8 cellular contexts compared by ENCODE assay signal in the genomic region with DNA sequence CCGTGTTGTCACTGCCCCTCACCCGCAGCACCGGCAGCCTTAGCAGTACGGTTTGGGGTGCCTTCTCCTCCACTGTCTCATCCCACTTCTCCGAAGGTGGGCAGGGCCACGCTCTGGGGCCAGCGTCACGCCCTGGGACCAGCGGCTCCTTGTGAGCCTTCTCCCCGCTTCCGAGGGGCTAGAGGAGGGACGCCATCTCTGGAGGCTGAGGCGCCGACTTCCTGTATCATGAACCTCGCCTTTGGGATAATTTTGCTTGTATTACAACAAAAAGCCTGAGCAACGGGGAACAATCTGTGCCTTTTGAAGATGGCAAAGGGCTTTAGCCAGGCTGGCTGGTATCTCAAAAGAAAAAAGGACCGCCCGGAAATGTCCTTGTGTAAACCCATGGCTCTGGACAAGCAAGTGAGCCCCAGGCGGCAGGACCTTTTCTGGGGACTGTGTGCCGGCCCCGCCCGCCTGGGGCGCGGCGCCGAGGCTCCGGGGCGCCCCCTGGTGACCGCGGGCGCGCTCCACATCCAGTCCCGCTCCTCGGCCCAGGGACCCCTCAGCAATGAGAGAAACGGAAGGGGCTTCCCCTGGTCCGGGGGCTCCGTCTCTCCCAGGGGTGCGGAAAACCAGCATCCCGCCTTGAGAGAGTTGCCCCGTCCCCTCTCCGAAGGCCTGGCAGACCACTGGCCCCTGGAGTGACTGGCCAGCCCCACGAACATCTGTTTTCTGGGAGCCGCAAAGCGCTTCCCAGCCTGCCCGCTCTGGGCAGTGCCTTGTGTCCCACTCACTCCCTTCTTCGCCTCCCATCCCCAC. TPM values are rescaled to one million over a fixed set of nuclear protein-coding genes. Genes with fewer than 3 reads are reported as not detected.
DNase-seq lines count a peak whose midpoint lies in the region; ATAC-seq and TF ChIP-seq lines count a peak whose summit lies in the region.

No MANE protein-coding gene starts in this region.

- no peaks in the 10 kb centered on the region for H3K27me3 ChIP-seq in foreskin keratinocyte
- no peaks in the 10 kb centered on the region for H3K27me3 ChIP-seq in thoracic aorta (replicated peaks; ENCODE audit: insufficient read depth)

- H3K27ac ChIP-seq in foreskin keratinocyte, result peak overlapping the region; percentile 51
- peak overlapping the region; percentile 82 to 87 for H3K27ac ChIP-seq in thoracic aorta

- peaks cover 43% of the 10 kb centered on the region for H3K4me1 Mint-ChIP-seq in neural crest cell

- TF ChIP-seq CTCF in foreskin keratinocyte (conservative IDR thresholded peaks at IDR 0.05) (peak; percentile 92), neural crest cell (conservative IDR thresholded peaks at IDR 0.05) (peak; percentile 93), thoracic aorta (IDR thresholded peaks at IDR 0.05) (peak; percentile 98)

- H3K9me3 ChIP-seq in thoracic aorta, result no peaks in the 10 kb centered on the region

- peak overlapping the region; percentile 77 for H3K4me3 Mint-ChIP-seq in neural crest cell

- peaks cover 4% of the 10 kb centered on the region for H3K4me1 ChIP-seq in foreskin keratinocyte
- H3K4me1 ChIP-seq in thoracic aorta (ENCODE audit: control insufficient read depth in 1 of 2, low read depth in 2 of 2), result peaks cover 13 to 46% of the 10 kb centered on the region in 2 donors

- H3K9me3 Mint-ChIP-seq in neural crest cell, result no peaks in the 10 kb centered on the region

- peaks cover 27% of the 10 kb centered on the region for H3K36me3 ChIP-seq in thoracic aorta

- H3K27ac Mint-ChIP-seq in neural crest cell (ENCODE audit: unreplicated experiment), result peak overlapping the region; percentile 83

- H3K36me3 Mint-ChIP-seq in neural crest cell (ENCODE audit: low read depth), result peaks cover 5% of the 10 kb centered on the region

- DNase-seq in C1 segment of cervical spinal cord (lab: John Stamatoyannopoulos, UW) (peak in 12 of 14 donors; percentile 39 to 84 (median 62)), RKO (ENCODE audit: low spot score) (peak; percentile 88), activated gamma-delta T cell (lab: John Stamatoyannopoulos, UW) (peak; percentile 43), foreskin keratinocyte (peak in 1 of 2 donors; percentile 29), neural crest cell (ENCODE audit: low read depth, low spot score) (peak; percentile 70), thoracic aorta (ENCODE audit: low spot score) (no peak)

- peak; percentile 89 for ATAC-seq in GM19035 (IDR thresholded peaks at IDR 0.05; ENCODE audit: unreplicated experiment)
- ATAC-seq in HG03159 (IDR thresholded peaks at IDR 0.05; ENCODE audit: unreplicated experiment), result peak; percentile 78
- ATAC-seq in foreskin keratinocyte, result peak; percentile 72
- no peak for ATAC-seq in thoracic aorta (ENCODE audit: insufficient number of reproducible peaks, low FRiP score, low read depth)

- no peaks in the 10 kb centered on the region for H3K27me3 Mint-ChIP-seq in neural crest cell (ENCODE audit: low read depth)

- peak overlapping the region; percentile 73 for H3K4me3 ChIP-seq in thoracic aorta

RNA-seq across cellular contexts. Expression of gene DEPP1, which starts 3.8 kb away (rescaled TPM):
- total RNA-seq in foreskin keratinocyte, result 0.60 and 0.75 TPM in 2 replicates
- polyA plus RNA-seq in foreskin keratinocyte, result 0.56 and 0.84 TPM in 2 replicates
- 0.50 and 1.1 TPM in 2 replicates for total RNA-seq in neural crest cell
- 100 to 1,000 TPM; 473 to 661 TPM for total RNA-seq in thoracic aorta

RNA-seq across cellular contexts. Expression of gene RASSF4, which starts 15.2 kb away (rescaled TPM):
- 0.21 and 0.51 TPM in 2 replicates for total RNA-seq in foreskin keratinocyte
- polyA plus RNA-seq in foreskin keratinocyte, result 0.31 and 0.34 TPM in 2 replicates
- total RNA-seq in neural crest cell, result 16.4 and 18.6 TPM in 2 replicates
- 10 to 100 TPM; 48.5 to 68.5 TPM for total RNA-seq in thoracic aorta

RNA-seq across cellular contexts. Expression of gene ZNF22, which starts 25.9 kb away (rescaled TPM):
- total RNA-seq in foreskin keratinocyte (16.6 and 18.7 TPM in 2 replicates), neural crest cell (51.0 and 52.8 TPM in 2 replicates), thoracic aorta (10 to 100 TPM; 16.6 to 20.7 TPM)
- 9.5 and 12.2 TPM in 2 replicates for polyA plus RNA-seq in foreskin keratinocyte

Comparison
In these comparisons a context has a peak if more than half of its experiments do, and no peak if none do; other contexts are left out.
1. RNA of gene DEPP1, which starts 3.8 kb away (total RNA-seq): 473 to 661 TPM in thoracic aorta; 0.50 to 1.1 TPM in neural crest cell and 0.60 to 0.75 TPM in foreskin keratinocyte; every median in the first group is over 100 times any median in the second.
2. RNA of gene RASSF4, which starts 15.2 kb away (total RNA-seq): 48.5 to 68.5 TPM in thoracic aorta and 16.4 to 18.6 TPM in neural crest cell; 0.21 to 0.51 TPM in foreskin keratinocyte; every median in the first group is over 10 times any median in the second.
3. Peak in every context shown above with its lines, with median percentiles within 50 percentile points of each other: CTCF ChIP-seq.